Comparison of ENCODE assay signal across 11 cellular contexts in genomic region chr12:102399653-102400052, GRCh38.
"Had no signal": no experiment of that assay in that cellular context is flagged by ENCODE, and none has a peak within 500 bp of the region (broad histone marks: within the 10 kb centered on the region; RNA-seq: fewer than 3 reads in every experiment).

No MANE protein-coding gene starts in this region.

- FAIRE-seq: H1, H54 had no signal

- H3K9ac ChIP-seq: GM23248 had no signal

- H3K4me1 ChIP-seq: HAP-1 had no signal

- H3K4me3 ChIP-seq: GM23248, GM23338, HAP-1 had no signal

- H3K9me3 ChIP-seq: HAP-1 had no signal

- H3K36me3 ChIP-seq: HAP-1 had no signal

- H3K4me2 ChIP-seq: GM23338 had no signal

- ATAC-seq: GM23338, HCT116 had no signal

- H2AFZ ChIP-seq: GM23248, GM23338 had no signal

- DNase-seq: GM23248, GOT3, H7, H9, HCEC 1CT, HFFc6 had no signal

- H3K27ac ChIP-seq: GM23248 had no signal
